ENCODE assay signal across 1 cellular context in the genomic region with DNA sequence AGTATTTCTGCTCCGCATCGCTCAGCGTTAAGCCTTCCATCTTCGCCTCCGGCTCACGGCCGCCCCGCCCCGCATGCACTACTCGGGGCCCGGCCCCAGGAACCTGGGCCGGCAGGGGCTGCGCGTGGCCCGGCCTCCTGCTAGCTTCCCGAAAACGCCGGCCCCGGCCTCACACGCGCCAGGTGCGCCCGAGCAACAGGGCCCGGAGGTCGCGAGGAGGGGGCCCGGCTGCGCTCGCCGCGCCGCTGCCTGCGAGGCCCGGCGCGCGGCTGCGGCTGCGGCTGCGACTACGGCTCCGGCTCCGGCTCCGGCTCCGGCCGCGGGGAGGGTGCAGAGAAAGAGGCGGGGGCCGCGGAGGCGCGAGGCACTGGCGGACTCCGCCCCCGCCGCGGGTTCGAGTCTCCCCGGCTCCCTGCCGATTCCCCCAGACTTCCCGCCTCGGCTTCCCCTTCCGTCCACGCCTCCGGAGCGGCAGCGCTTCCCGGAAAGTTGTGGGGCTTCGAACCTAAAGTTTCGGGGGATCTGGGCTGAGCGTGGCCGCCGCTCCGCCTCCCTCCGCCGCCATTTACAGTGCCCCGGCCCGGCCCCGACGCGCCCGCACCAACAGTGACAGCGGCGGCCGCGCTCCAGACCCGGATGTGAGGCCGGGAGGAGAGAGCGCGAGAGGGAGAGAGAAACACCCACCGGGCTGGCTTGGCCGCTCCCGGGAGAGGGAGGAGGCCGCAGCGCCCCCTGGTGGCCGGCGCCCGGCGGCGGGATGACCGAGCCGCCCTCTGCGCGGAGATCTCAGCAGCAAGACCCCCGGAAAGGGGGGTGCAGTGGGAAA.
A peak's percentile ranks its signal among the peaks of the same experiment; 100 is the strongest.
TF ChIP-seq lines count a peak whose summit lies in the region.

Gene REPS1 (minus strand): TSS at position 611 of the 826 bp plus-strand sequence. CDS start 571 bp downstream, at position 40.

TF ChIP-seq in K562, 482 proteins besides CTCF, POLR2A, EP300 and RAD21 (continued from another document and continues in another):
- TF ChIP-seq, protein P1, sequence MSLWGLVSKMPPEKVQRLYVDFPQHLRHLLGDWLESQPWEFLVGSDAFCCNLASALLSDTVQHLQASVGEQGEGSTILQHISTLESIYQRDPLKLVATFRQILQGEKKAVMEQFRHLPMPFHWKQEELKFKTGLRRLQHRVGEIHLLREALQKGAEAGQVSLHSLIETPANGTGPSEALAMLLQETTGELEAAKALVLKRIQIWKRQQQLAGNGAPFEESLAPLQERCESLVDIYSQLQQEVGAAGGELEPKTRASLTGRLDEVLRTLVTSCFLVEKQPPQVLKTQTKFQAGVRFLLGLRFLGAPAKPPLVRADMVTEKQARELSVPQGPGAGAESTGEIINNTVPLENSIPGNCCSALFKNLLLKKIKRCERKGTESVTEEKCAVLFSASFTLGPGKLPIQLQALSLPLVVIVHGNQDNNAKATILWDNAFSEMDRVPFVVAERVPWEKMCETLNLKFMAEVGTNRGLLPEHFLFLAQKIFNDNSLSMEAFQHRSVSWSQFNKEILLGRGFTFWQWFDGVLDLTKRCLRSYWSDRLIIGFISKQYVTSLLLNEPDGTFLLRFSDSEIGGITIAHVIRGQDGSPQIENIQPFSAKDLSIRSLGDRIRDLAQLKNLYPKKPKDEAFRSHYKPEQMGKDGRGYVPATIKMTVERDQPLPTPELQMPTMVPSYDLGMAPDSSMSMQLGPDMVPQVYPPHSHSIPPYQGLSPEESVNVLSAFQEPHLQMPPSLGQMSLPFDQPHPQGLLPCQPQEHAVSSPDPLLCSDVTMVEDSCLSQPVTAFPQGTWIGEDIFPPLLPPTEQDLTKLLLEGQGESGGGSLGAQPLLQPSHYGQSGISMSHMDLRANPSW (CRISPR knock-in tag; IDR thresholded peaks at IDR 0.05): no peak
- TF ChIP-seq CBX3 (IDR thresholded peaks at IDR 0.05; ENCODE audit: borderline replicate concordance in 1 of 2, low read length in 2 of 2): no peak
- peak; percentile 54 for TF ChIP-seq SIN3B (IDR thresholded peaks at IDR 0.05; ENCODE audit: low read depth)
- TF ChIP-seq, protein P2, sequence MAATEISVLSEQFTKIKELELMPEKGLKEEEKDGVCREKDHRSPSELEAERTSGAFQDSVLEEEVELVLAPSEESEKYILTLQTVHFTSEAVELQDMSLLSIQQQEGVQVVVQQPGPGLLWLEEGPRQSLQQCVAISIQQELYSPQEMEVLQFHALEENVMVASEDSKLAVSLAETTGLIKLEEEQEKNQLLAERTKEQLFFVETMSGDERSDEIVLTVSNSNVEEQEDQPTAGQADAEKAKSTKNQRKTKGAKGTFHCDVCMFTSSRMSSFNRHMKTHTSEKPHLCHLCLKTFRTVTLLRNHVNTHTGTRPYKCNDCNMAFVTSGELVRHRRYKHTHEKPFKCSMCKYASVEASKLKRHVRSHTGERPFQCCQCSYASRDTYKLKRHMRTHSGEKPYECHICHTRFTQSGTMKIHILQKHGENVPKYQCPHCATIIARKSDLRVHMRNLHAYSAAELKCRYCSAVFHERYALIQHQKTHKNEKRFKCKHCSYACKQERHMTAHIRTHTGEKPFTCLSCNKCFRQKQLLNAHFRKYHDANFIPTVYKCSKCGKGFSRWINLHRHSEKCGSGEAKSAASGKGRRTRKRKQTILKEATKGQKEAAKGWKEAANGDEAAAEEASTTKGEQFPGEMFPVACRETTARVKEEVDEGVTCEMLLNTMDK (IDR thresholded peaks at IDR 0.05; ENCODE audit: borderline replicate concordance, insufficient read depth, low read depth, low read length, poor library complexity, severe bottlenecking): peak; percentile 89
- TF ChIP-seq PML (IDR thresholded peaks at IDR 0.05; ENCODE audit: low read length): peak; percentile 48; the same call in 1 of the 2 replicates
- no peak for TF ChIP-seq SRSF1 (IDR thresholded peaks at IDR 0.05; ENCODE audit: low read depth, low read length)
- peak; percentile 87 for TF ChIP-seq TAF7 (tag; IDR thresholded peaks at IDR 0.05)
- no peak for TF ChIP-seq ZNF609 (CRISPR knock-in tag; IDR thresholded peaks at IDR 0.05; ENCODE audit: borderline replicate concordance)
- no peak for TF ChIP-seq ZNF436 (CRISPR knock-in tag; IDR thresholded peaks at IDR 0.05)
- TF ChIP-seq, protein P3, sequence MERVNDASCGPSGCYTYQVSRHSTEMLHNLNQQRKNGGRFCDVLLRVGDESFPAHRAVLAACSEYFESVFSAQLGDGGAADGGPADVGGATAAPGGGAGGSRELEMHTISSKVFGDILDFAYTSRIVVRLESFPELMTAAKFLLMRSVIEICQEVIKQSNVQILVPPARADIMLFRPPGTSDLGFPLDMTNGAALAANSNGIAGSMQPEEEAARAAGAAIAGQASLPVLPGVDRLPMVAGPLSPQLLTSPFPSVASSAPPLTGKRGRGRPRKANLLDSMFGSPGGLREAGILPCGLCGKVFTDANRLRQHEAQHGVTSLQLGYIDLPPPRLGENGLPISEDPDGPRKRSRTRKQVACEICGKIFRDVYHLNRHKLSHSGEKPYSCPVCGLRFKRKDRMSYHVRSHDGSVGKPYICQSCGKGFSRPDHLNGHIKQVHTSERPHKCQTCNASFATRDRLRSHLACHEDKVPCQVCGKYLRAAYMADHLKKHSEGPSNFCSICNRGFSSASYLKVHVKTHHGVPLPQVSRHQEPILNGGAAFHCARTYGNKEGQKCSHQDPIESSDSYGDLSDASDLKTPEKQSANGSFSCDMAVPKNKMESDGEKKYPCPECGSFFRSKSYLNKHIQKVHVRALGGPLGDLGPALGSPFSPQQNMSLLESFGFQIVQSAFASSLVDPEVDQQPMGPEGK (CRISPR knock-in tag; IDR thresholded peaks at IDR 0.05; ENCODE audit: borderline replicate concordance): no peak
- TF ChIP-seq ZNF239 (CRISPR knock-in tag; IDR thresholded peaks at IDR 0.05): no peak
- no peak for TF ChIP-seq DPF2 (IDR thresholded peaks at IDR 0.05)
- TF ChIP-seq ZNF75A (CRISPR knock-in tag; IDR thresholded peaks at IDR 0.05): no peak
- TF ChIP-seq HNRNPH1 (optimal IDR thresholded peaks at IDR 0.05; ENCODE audit: low read depth, low read length): no peak
- TF ChIP-seq ZNF668 (CRISPR knock-in tag; IDR thresholded peaks at IDR 0.05): no peak
- TF ChIP-seq ATF6 (CRISPR knock-in tag; IDR thresholded peaks at IDR 0.05): no peak
- TF ChIP-seq CREBBP (IDR thresholded peaks at IDR 0.05; ENCODE audit: low read depth, low read length): no peak
- TF ChIP-seq GTF2F1 (IDR thresholded peaks at IDR 0.05; ENCODE audit: low read depth, low read length): no peak
- no peak for TF ChIP-seq ZNF134 (CRISPR knock-in tag; conservative IDR thresholded peaks at IDR 0.05)
- no peak for TF ChIP-seq PHB (CRISPR knock-in tag; IDR thresholded peaks at IDR 0.05)
- TF ChIP-seq MBD2 (IDR thresholded peaks at IDR 0.05; ENCODE audit: borderline replicate concordance, low read depth): no peak; the same call in 1 of the 2 replicates
- peak in 1 of 2 experiments; percentile 53; a peak in 1 of 4 replicates for TF ChIP-seq ETV6 (IDR thresholded peaks at IDR 0.05; ENCODE audit: borderline replicate concordance in 1 of 2, low read depth in 2 of 2, low read length in 1 of 2)
- no peak for TF ChIP-seq ETV6 (CRISPR knock-in tag; IDR thresholded peaks at IDR 0.05; ENCODE audit: borderline replicate concordance)
- TF ChIP-seq, protein P4, sequence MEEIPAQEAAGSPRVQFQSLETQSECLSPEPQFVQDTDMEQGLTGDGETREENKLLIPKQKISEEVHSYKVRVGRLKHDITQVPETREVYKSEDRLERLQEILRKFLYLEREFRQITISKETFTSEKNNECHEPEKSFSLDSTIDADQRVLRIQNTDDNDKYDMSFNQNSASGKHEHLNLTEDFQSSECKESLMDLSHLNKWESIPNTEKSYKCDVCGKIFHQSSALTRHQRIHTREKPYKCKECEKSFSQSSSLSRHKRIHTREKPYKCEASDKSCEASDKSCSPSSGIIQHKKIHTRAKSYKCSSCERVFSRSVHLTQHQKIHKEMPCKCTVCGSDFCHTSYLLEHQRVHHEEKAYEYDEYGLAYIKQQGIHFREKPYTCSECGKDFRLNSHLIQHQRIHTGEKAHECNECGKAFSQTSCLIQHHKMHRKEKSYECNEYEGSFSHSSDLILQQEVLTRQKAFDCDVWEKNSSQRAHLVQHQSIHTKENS (CRISPR knock-in tag; IDR thresholded peaks at IDR 0.05): no peak
- TF ChIP-seq MTA1 (IDR thresholded peaks at IDR 0.05; ENCODE audit: borderline replicate concordance): no peak
- TF ChIP-seq, protein P5, sequence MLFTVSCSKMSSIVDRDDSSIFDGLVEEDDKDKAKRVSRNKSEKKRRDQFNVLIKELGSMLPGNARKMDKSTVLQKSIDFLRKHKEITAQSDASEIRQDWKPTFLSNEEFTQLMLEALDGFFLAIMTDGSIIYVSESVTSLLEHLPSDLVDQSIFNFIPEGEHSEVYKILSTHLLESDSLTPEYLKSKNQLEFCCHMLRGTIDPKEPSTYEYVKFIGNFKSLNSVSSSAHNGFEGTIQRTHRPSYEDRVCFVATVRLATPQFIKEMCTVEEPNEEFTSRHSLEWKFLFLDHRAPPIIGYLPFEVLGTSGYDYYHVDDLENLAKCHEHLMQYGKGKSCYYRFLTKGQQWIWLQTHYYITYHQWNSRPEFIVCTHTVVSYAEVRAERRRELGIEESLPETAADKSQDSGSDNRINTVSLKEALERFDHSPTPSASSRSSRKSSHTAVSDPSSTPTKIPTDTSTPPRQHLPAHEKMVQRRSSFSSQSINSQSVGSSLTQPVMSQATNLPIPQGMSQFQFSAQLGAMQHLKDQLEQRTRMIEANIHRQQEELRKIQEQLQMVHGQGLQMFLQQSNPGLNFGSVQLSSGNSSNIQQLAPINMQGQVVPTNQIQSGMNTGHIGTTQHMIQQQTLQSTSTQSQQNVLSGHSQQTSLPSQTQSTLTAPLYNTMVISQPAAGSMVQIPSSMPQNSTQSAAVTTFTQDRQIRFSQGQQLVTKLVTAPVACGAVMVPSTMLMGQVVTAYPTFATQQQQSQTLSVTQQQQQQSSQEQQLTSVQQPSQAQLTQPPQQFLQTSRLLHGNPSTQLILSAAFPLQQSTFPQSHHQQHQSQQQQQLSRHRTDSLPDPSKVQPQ (CRISPR knock-in tag; IDR thresholded peaks at IDR 0.05; ENCODE audit: borderline replicate concordance): no peak
- no peak for TF ChIP-seq ZNF41 (CRISPR knock-in tag; conservative IDR thresholded peaks at IDR 0.05)
- TF ChIP-seq, protein P6, sequence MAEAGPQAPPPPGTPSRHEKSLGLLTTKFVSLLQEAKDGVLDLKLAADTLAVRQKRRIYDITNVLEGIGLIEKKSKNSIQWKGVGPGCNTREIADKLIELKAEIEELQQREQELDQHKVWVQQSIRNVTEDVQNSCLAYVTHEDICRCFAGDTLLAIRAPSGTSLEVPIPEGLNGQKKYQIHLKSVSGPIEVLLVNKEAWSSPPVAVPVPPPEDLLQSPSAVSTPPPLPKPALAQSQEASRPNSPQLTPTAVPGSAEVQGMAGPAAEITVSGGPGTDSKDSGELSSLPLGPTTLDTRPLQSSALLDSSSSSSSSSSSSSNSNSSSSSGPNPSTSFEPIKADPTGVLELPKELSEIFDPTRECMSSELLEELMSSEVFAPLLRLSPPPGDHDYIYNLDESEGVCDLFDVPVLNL (CRISPR knock-in tag; IDR thresholded peaks at IDR 0.05; ENCODE audit: low read depth): no peak; the same call in 1 of the 2 replicates
- no peak for TF ChIP-seq NR4A1 (CRISPR knock-in tag; IDR thresholded peaks at IDR 0.05)
- TF ChIP-seq NR4A1 (tag; IDR thresholded peaks at IDR 0.05): no peak
- TF ChIP-seq FOXM1 (IDR thresholded peaks at IDR 0.05; ENCODE audit: low read depth): no peak
- no peak for TF ChIP-seq FOXM1 (CRISPR knock-in tag; IDR thresholded peaks at IDR 0.05; ENCODE audit: low read depth)
- TF ChIP-seq, protein P7, sequence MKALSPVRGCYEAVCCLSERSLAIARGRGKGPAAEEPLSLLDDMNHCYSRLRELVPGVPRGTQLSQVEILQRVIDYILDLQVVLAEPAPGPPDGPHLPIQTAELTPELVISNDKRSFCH (CRISPR knock-in tag; IDR thresholded peaks at IDR 0.05): no peak
- TF ChIP-seq, protein P7 (tag; IDR thresholded peaks at IDR 0.05): no peak
